ENCODE assay signal across 11 cellular contexts in genomic region chr16:88767546-88767945, GRCh38. TPM values are rescaled to one million over a fixed set of nuclear protein-coding genes. Genes with fewer than 3 reads are reported as not detected.
DNase-seq lines count a peak whose midpoint lies in the region; ATAC-seq and TF ChIP-seq lines count a peak whose summit lies in the region.
"Had no signal": no experiment of that assay in that cellular context is flagged by ENCODE, and none has a peak within 500 bp of the region (broad histone marks: within the 10 kb centered on the region; RNA-seq: fewer than 3 reads in every experiment).

No MANE protein-coding gene starts in this region.

- H3K27ac Mint-ChIP-seq in Caco-2 (ENCODE audit: unreplicated experiment) (peak overlapping the region; percentile 75), T-cell (peak overlapping the region; percentile 54 to 66)
- peak overlapping the region; percentile 90 for H3K27ac Mint-ChIP-seq in stimulated activated effector memory CD8-positive, alpha-beta T cell treated with anti-CD3 and anti-CD28 coated beads, Interleukin-12 subunit alpha, Interleukin-12 subunit beta, amount 100 ng/mL, for 72 hours
- H3K27ac Mint-ChIP-seq: activated naive CD4-positive, alpha-beta T cell treated with anti-CD3 and anti-CD28 coated beads for 36 hours had no signal

- H3K4me1 Mint-ChIP-seq in Caco-2 (ENCODE audit: low read depth, unreplicated experiment) (peaks cover 33% of the 10 kb centered on the region), T-cell (peaks cover 26 to 41% (median 40%) of the 10 kb centered on the region in 3 donors)
- peaks cover 52% of the 10 kb centered on the region for H3K4me1 Mint-ChIP-seq in stimulated activated effector memory CD8-positive, alpha-beta T cell treated with anti-CD3 and anti-CD28 coated beads, Interleukin-12 subunit alpha, Interleukin-12 subunit beta, amount 100 ng/mL, for 72 hours

- H3K27me3 ChIP-seq in Caco-2 (replicated peaks; ENCODE audit: control insufficient read depth, insufficient read depth, low read length) (no peaks in the 10 kb centered on the region), esophagus (ENCODE audit: control insufficient read depth in 1 of 2, insufficient read depth in 2 of 2, low read length in 2 of 2) (no peaks in the 10 kb centered on the region)

- H3K27me3 Mint-ChIP-seq in Caco-2 (ENCODE audit: insufficient read depth, unreplicated experiment) (no peaks in the 10 kb centered on the region), T-cell (no peaks in the 10 kb centered on the region)

- peaks cover 59% of the 10 kb centered on the region for H3K36me3 Mint-ChIP-seq in Caco-2 (ENCODE audit: insufficient read depth, unreplicated experiment)
- peaks cover 4% of the 10 kb centered on the region for H3K36me3 Mint-ChIP-seq in T-cell
- peaks cover 42% of the 10 kb centered on the region for H3K36me3 Mint-ChIP-seq in stimulated activated effector memory CD8-positive, alpha-beta T cell treated with anti-CD3 and anti-CD28 coated beads, Interleukin-12 subunit alpha, Interleukin-12 subunit beta, amount 100 ng/mL, for 72 hours

- 60 to 61% methylated on average over 8 of the region's 8 CpGs for WGBS in esophagus, 2 donors

- peak overlapping the region; percentile 22 to 54 for H3K27ac ChIP-seq in esophagus (ENCODE audit: low read depth in 2 of 2, low read length in 1 of 2)
- H3K27ac ChIP-seq: psoas muscle had no signal

- H3K4me3 Mint-ChIP-seq in Caco-2 (ENCODE audit: unreplicated experiment) (no peak overlapping the region), T-cell (no peak overlapping the region)
- H3K4me3 Mint-ChIP-seq in stimulated activated effector memory CD8-positive, alpha-beta T cell treated with anti-CD3 and anti-CD28 coated beads, Interleukin-12 subunit alpha, Interleukin-12 subunit beta, amount 100 ng/mL, for 72 hours, result peak overlapping the region; percentile 51
- H3K4me3 Mint-ChIP-seq: activated naive CD4-positive, alpha-beta T cell treated with anti-CD3 and anti-CD28 coated beads for 36 hours had no signal

- H3K9me3 ChIP-seq in Caco-2, result no peaks in the 10 kb centered on the region
- H3K9me3 ChIP-seq in esophagus (ENCODE audit: control insufficient read depth in 2 of 2, insufficient read depth in 1 of 2, low read depth in 1 of 2, low read length in 1 of 2), result no peaks in the 10 kb centered on the region
- H3K9me3 ChIP-seq: psoas muscle had no signal

- CTCF ChIA-PET in Caco-2 (lab: Charles Lee) (interaction anchor here (1.5 to 2.4 kb wide), 2 partner anchors 17 to 30 kb away, joined by 3 to 14 read pairs; no protein-coding TSS in a partner anchor), T-cell (lab: Charles Lee) (no interaction called here)

- no peak for TF ChIP-seq CTCF in Caco-2 (IDR thresholded peaks at IDR 0.05; ENCODE audit: insufficient read depth in 1 of 2, low read depth in 1 of 2, low read length in 1 of 2, severe bottlenecking in 1 of 2, unreplicated experiment in 1 of 2)

- intact Hi-C loops in Caco-2 (cut with micrococcal nuclease; ENCODE audit: unreplicated experiment), result no loop called here

- no TSS peak for BruUV-seq in Caco-2 (replicated peaks; lab: Mats Ljungman, UMichigan)

- ATAC-seq in T-cell (replicated peaks in 1 of 4) (no peak), GM21447 (IDR thresholded peaks at IDR 0.05; ENCODE audit: unreplicated experiment) (no peak)
- ATAC-seq in stimulated activated effector memory CD8-positive, alpha-beta T cell treated with anti-CD3 and anti-CD28 coated beads, Interleukin-12 subunit alpha, Interleukin-12 subunit beta, amount 100 ng/mL, for 72 hours, result no peak
- ATAC-seq: activated CD4-positive, CD25-positive, alpha-beta regulatory T cell treated with anti-CD3 and anti-CD28 coated beads, Interleukin-2, amount 50 U/mL, for 24 hours had no signal

- H3K36me3 ChIP-seq in Caco-2 (ENCODE audit: control insufficient read depth, insufficient read depth, low read length), result no peaks in the 10 kb centered on the region; the same call in 1 of the 2 replicates
- peaks cover 0 to 11% of the 10 kb centered on the region in 2 donors for H3K36me3 ChIP-seq in esophagus (ENCODE audit: control insufficient read depth in 2 of 2, insufficient read depth in 2 of 2, low read length in 1 of 2)

- H3K9me3 Mint-ChIP-seq in Caco-2 (ENCODE audit: unreplicated experiment) (no peaks in the 10 kb centered on the region), T-cell (no peaks in the 10 kb centered on the region)
- H3K9me3 Mint-ChIP-seq in stimulated activated effector memory CD8-positive, alpha-beta T cell treated with anti-CD3 and anti-CD28 coated beads, Interleukin-12 subunit alpha, Interleukin-12 subunit beta, amount 100 ng/mL, for 72 hours, result no peaks in the 10 kb centered on the region
- H3K9me3 Mint-ChIP-seq: activated naive CD4-positive, alpha-beta T cell treated with anti-CD3 and anti-CD28 coated beads for 36 hours had no signal

- no peak for DNase-seq in Caco-2
- no peak for DNase-seq in T-cell
- DNase-seq in stimulated activated effector memory CD8-positive, alpha-beta T cell treated with anti-CD3 and anti-CD28 coated beads, Interleukin-12 subunit alpha, Interleukin-12 subunit beta, amount 100 ng/mL, for 72 hours (ENCODE audit: low spot score in 2 of 2), result no peak
- no peak for DNase-seq in NCI-H1105 treated with DMSO at 0.1 percent for 48 hours (lab: John Stamatoyannopoulos, UW)
- no peak for DNase-seq in SKM-1 (lab: John Stamatoyannopoulos, UW; ENCODE audit: unreplicated experiment)
- no peak for DNase-seq in NCI-H2196 treated with DMSO at 0.1 percent for 48 hours (lab: John Stamatoyannopoulos, UW; ENCODE audit: unreplicated experiment)
- DNase-seq: activated naive CD4-positive, alpha-beta T cell treated with anti-CD3 and anti-CD28 coated beads for 36 hours had no signal

- H3K4me3 ChIP-seq in Caco-2 (ENCODE audit: low read depth, low read length), result no peak overlapping the region
- H3K4me3 ChIP-seq in esophagus (ENCODE audit: low read depth in 1 of 2, low read length in 2 of 2), result no peak overlapping the region
- H3K4me3 ChIP-seq: psoas muscle had no signal

- H3K4me1 ChIP-seq in Caco-2, result peaks cover 92% of the 10 kb centered on the region
- H3K4me1 ChIP-seq in esophagus (ENCODE audit: control insufficient read depth in 2 of 2, insufficient read depth in 2 of 2, low read length in 1 of 2), result peaks cover 23 to 56% of the 10 kb centered on the region in 2 donors

- POLR2A ChIA-PET in Caco-2 (lab: Charles Lee), result no interaction called here
- POLR2A ChIA-PET in T-cell (lab: Charles Lee), result interaction anchor here in 1 of 2 donors (0.6 kb wide), 1 partner anchor 39 kb away, joined by 3 read pairs; no protein-coding TSS in a partner anchor

RNA-seq across cellular contexts. Expression of gene PIEZO1, which starts 17.5 kb away (rescaled TPM):
- 248 and 284 TPM in 2 replicates for total RNA-seq in Caco-2 (2022)
- total RNA-seq in T-cell, result 100 to 1,000 TPM; 139 to 274 (median 240) TPM
- 100 to 1,000 TPM; 102 to 172 TPM for polyA plus RNA-seq in esophagus

RNA-seq across cellular contexts. Expression of gene CDT1, which starts 36.0 kb away (rescaled TPM):
- total RNA-seq in Caco-2 (2022) (97.7 and 98.0 TPM in 2 replicates), T-cell (1 to 10 TPM in 4 of 5 donors, under 1 TPM in 1; 0.93 to 3.7 (median 1.5) TPM)
- 1 to 10 TPM; 5.8 to 9.9 TPM for polyA plus RNA-seq in esophagus

RNA-seq across cellular contexts. Expression of gene APRT, which starts 44.2 kb away (rescaled TPM):
- total RNA-seq in Caco-2 (2022) (251 and 268 TPM in 2 replicates), T-cell (100 to 1,000 TPM; 166 to 245 (median 228) TPM)
- polyA plus RNA-seq in esophagus, result 100 to 1,000 TPM; 137 to 223 TPM

Comparison
In these comparisons a context has a peak if more than half of its experiments do, and no peak if none do; other contexts are left out.
1. RNA of gene CDT1, which starts 36.0 kb away (total RNA-seq): 97.7 to 98.0 TPM in Caco-2; 0.93 to 3.7 TPM in T-cell; every median in the first group is over 10 times any median in the second.
2. Peak in every context shown above with its lines, with median percentiles within 50 percentile points of each other: H3K27ac Mint-ChIP-seq.